25 cellular contexts compared by ENCODE assay signal in genomic region chr3:126889276-126890201, GRCh38.
DNase-seq lines count a peak whose midpoint lies in the region; FAIRE-seq and TF ChIP-seq lines count a peak whose summit lies in the region.
"Had no signal": no experiment of that assay in that cellular context is flagged by ENCODE, and none has a peak within 500 bp of the region (broad histone marks: within the 10 kb centered on the region; RNA-seq: fewer than 3 reads in every experiment).

No MANE protein-coding gene starts in this region.

- H3K4me3 Mint-ChIP-seq in neural crest cell (no peak overlapping the region), immature natural killer cell (no peak overlapping the region)
- H3K4me3 Mint-ChIP-seq: B cell, GM23338 had no signal

- no peak for FAIRE-seq in small intestine (lab: Jason Lieb, UNC)
- FAIRE-seq: GM12891, HTR-8/SVneo had no signal

- TF ChIP-seq CTCF in neural crest cell (conservative IDR thresholded peaks at IDR 0.05): no peak
- TF ChIP-seq CTCF in prostate gland (IDR thresholded peaks at IDR 0.05): no peak

- H3K36me3 ChIP-seq in small intestine (ENCODE audit: control insufficient read depth in 2 of 2, insufficient read depth in 2 of 2, low read length in 2 of 2): no peaks in the 10 kb centered on the region
- no peaks in the 10 kb centered on the region for H3K36me3 ChIP-seq in prostate gland
- H3K36me3 ChIP-seq: MG63, Peyer's patch had no signal

- H3K27me3 Mint-ChIP-seq in neural crest cell (ENCODE audit: low read depth): no peaks in the 10 kb centered on the region
- peaks cover 2 to 8% (median 6%) of the 10 kb centered on the region in 3 donors for H3K27me3 Mint-ChIP-seq in immature natural killer cell (ENCODE audit: low read depth in 3 of 3)

- H3K27ac ChIP-seq in small intestine (ENCODE audit: low read depth in 1 of 2, low read length in 1 of 2): no peak overlapping the region
- H3K27ac ChIP-seq in prostate gland: no peak overlapping the region
- H3K27ac ChIP-seq: 22Rv1, Peyer's patch had no signal

- H3K36me3 Mint-ChIP-seq in neural crest cell (ENCODE audit: low read depth) (no peaks in the 10 kb centered on the region), immature natural killer cell (peaks cover 4 to 10% (median 5%) of the 10 kb centered on the region in 3 donors)

- no peak overlapping the region for H3K4me3 ChIP-seq in small intestine (ENCODE audit: low read depth in 1 of 2, low read length in 2 of 2)
- no peak overlapping the region for H3K4me3 ChIP-seq in prostate gland
- H3K4me3 ChIP-seq: GM23338, MG63, Peyer's patch had no signal

- no peak for TF ChIP-seq POLR2A in prostate gland (IDR thresholded peaks at IDR 0.05)

- H3K4me1 Mint-ChIP-seq in neural crest cell (peaks cover 29% of the 10 kb centered on the region), immature natural killer cell (no peaks in the 10 kb centered on the region)
- H3K4me1 Mint-ChIP-seq: B cell had no signal

- intact Hi-C loops in prostate gland (cut with DNase I): no loop called here

- H3K9me3 Mint-ChIP-seq in neural crest cell (no peaks in the 10 kb centered on the region), immature natural killer cell (peaks cover 0 to 5% (median 0%) of the 10 kb centered on the region in 6 donors)
- H3K9me3 Mint-ChIP-seq: GM23338, IgD-negative memory B cell had no signal

- H3K9me3 ChIP-seq in small intestine (ENCODE audit: control insufficient read depth, low read depth): no peaks in the 10 kb centered on the region
- H3K9me3 ChIP-seq in prostate gland: no peaks in the 10 kb centered on the region
- H3K9me3 ChIP-seq: MG63, Peyer's patch had no signal

- WGBS in small intestine, 3 donors: 90 to 96% (median 95%) methylated on average over 15 of the region's 15 CpGs
- 96% methylated on average over 15 of the region's 15 CpGs for WGBS in prostate gland

- H3K4me1 ChIP-seq in small intestine (ENCODE audit: control insufficient read depth in 2 of 2, insufficient read depth in 1 of 2, low read depth in 1 of 2, low read length in 1 of 2) (no peaks in the 10 kb centered on the region), prostate gland (replicated peaks) (no peaks in the 10 kb centered on the region)
- H3K4me1 ChIP-seq: Peyer's patch had no signal

- DNase-seq in NCI-H1417 (lab: John Stamatoyannopoulos, UW) (peak; percentile 38 to 70 (median 55)), NCI-H1417 treated with DMSO at 0.1 percent for 48 hours (lab: John Stamatoyannopoulos, UW) (no peak), COR-L47 (lab: John Stamatoyannopoulos, UW) (peak; percentile 56), cerebellar cortex (ENCODE audit: low spot score) (peak; percentile 36), neural crest cell (ENCODE audit: low read depth, low spot score) (no peak), small intestine (no peak), immature natural killer cell (no peak), prostate gland (ENCODE audit: low spot score) (no peak)
- DNase-seq: DMS153; EL; HCEC 1CT; Kasumi-1; MG63; NCI-H1048; NCI-H1694 treated with DMSO at 0.1 percent for 48 hours; NCI-H345; NCI-H524 treated with DMSO at 0.1 percent for 48 hours; NK-92 treated with Interleukin-12 subunit alpha and Interleukin-12 subunit beta, amount 100 ng/mL, for 24 hours; Peyer's patch had no signal

- H3K27me3 ChIP-seq in small intestine (ENCODE audit: control insufficient read depth in 2 of 2, insufficient read depth in 2 of 2, low read length in 2 of 2) (no peaks in the 10 kb centered on the region), prostate gland (replicated peaks; ENCODE audit: insufficient read depth) (no peaks in the 10 kb centered on the region)
- H3K27me3 ChIP-seq: MG63, Peyer's patch had no signal

- peak overlapping the region; percentile 57 for H3K27ac Mint-ChIP-seq in neural crest cell (ENCODE audit: unreplicated experiment)
- no peak overlapping the region for H3K27ac Mint-ChIP-seq in immature natural killer cell
- H3K27ac Mint-ChIP-seq: B cell, GM23338, IgD-negative memory B cell had no signal

Comparison
In these comparisons a context has a peak if more than half of its experiments do, and no peak if none do; other contexts are left out.
1. DNase-seq: peak in NCI-H1417 (3 of 3), COR-L47 (single experiment) and cerebellar cortex (single experiment); none in NCI-H1417 treated with DMSO at 0.1 percent for 48 hours (single experiment), neural crest cell (single experiment), small intestine (single experiment), immature natural killer cell (0 of 3) and prostate gland (single experiment).